8 cellular contexts compared by ENCODE assay signal in genomic region chr2:113754989-113755689, GRCh38. TPM values are rescaled to one million over a fixed set of nuclear protein-coding genes. Genes with fewer than 3 reads are reported as not detected.
DNase-seq lines count a peak whose midpoint lies in the region; ATAC-seq and TF ChIP-seq lines count a peak whose summit lies in the region.

No MANE protein-coding gene starts in this region.

- H4K20me1 ChIP-seq in KMS-11 (ENCODE audit: insufficient read depth) = no peaks in the 10 kb centered on the region

- H3K27me3 ChIP-seq in CD8-positive, alpha-beta memory T cell (ENCODE audit: insufficient read depth, low read length, poor library complexity, severe bottlenecking) = no peaks in the 10 kb centered on the region
- no peaks in the 10 kb centered on the region for H3K27me3 ChIP-seq in KMS-11 (ENCODE audit: insufficient read depth, low read depth)
- no peaks in the 10 kb centered on the region for H3K27me3 ChIP-seq in muscle layer of colon (ENCODE audit: control insufficient read depth in 1 of 2, insufficient read depth in 2 of 2, low read length in 2 of 2)

- H3K4me1 Mint-ChIP-seq in CD8-positive, alpha-beta memory T cell = peaks cover 31 to 47% (median 44%) of the 10 kb centered on the region in 3 donors
- H3K4me1 Mint-ChIP-seq in chondrocyte (ENCODE audit: low read depth) = peaks cover 64% of the 10 kb centered on the region

- 0 out of 2 replicates have a peak overlapping the region, but pooled peaks have one; percentile 18 for H2AFZ ChIP-seq in KMS-11 (ENCODE audit: low read depth)

- TF ChIP-seq CTCF in KMS-11 (conservative IDR thresholded peaks at IDR 0.05; ENCODE audit: low read depth, low read length) = no peak
- TF ChIP-seq CTCF in chondrocyte (IDR thresholded peaks at IDR 0.05) = no peak
- no peak for TF ChIP-seq CTCF in GM20000 (IDR thresholded peaks at IDR 0.05; ENCODE audit: extremely low read depth, missing control alignments)

- H3K27me3 Mint-ChIP-seq in CD8-positive, alpha-beta memory T cell = peaks cover 0 to 3% of the 10 kb centered on the region in 2 donors
- H3K27me3 Mint-ChIP-seq in chondrocyte (ENCODE audit: low read depth) = no peaks in the 10 kb centered on the region

- no peak overlapping the region for H3K27ac ChIP-seq in CD8-positive, alpha-beta memory T cell (ENCODE audit: low read depth, low read length)
- peak overlapping the region; percentile 87; the same call in 1 of the 2 replicates for H3K27ac ChIP-seq in KMS-11
- peak overlapping the region; percentile 59 for H3K27ac ChIP-seq in muscle layer of colon (ENCODE audit: low read depth, low read length)

- H3K79me2 ChIP-seq in KMS-11 (ENCODE audit: insufficient read depth, low read depth) = peaks cover 14% of the 10 kb centered on the region; the same call in 1 of the 2 replicates

- POLR2A ChIA-PET in CD8-positive, alpha-beta memory T cell (lab: Charles Lee) = interaction anchor here (1.5 kb wide), 1 partner anchor 192 kb away, joined by 3 read pairs; no protein-coding TSS in a partner anchor

- H3K9ac ChIP-seq in KMS-11 (peak overlapping the region; percentile 73; the same call in 1 of the 2 replicates), muscle layer of colon (ENCODE audit: low read length) (peak overlapping the region; percentile 91)

- peak overlapping the region; percentile 58 to 96 (median 94) for H3K27ac Mint-ChIP-seq in CD8-positive, alpha-beta memory T cell
- H3K27ac Mint-ChIP-seq in chondrocyte (ENCODE audit: unreplicated experiment) = peak overlapping the region; percentile 82

- peak overlapping the region; percentile 77 for H3K4me2 ChIP-seq in KMS-11

- no peak for DNase-seq in CD8-positive, alpha-beta memory T cell
- DNase-seq in chondrocyte (ENCODE audit: low spot score) = no peak
- no peak for DNase-seq in NCI-H1436 (lab: John Stamatoyannopoulos, UW)
- DNase-seq in GM20000 (ENCODE audit: low spot score) = no peak

- H3K4me3 ChIP-seq in CD8-positive, alpha-beta memory T cell (ENCODE audit: low read length) = peak overlapping the region; percentile 78
- H3K4me3 ChIP-seq in KMS-11 (IDR thresholded peaks at IDR 0.05; ENCODE audit: insufficient read depth, low read depth, low read length) (peak overlapping the region; percentile 56), muscle layer of colon (ENCODE audit: low read depth in 1 of 2, low read length in 2 of 2) (peak overlapping the region; percentile 85 to 88)

- H3K4me3 Mint-ChIP-seq in CD8-positive, alpha-beta memory T cell = peak overlapping the region; percentile 92 to 96 (median 95)
- H3K4me3 Mint-ChIP-seq in chondrocyte (ENCODE audit: unreplicated experiment) = peak overlapping the region; percentile 99

- CTCF ChIA-PET in CD8-positive, alpha-beta memory T cell (lab: Charles Lee) = interaction anchor here (1.1 to 2.0 kb wide), 2 partner anchors 21 to 210 kb away, joined by 3 to 6 read pairs; no protein-coding TSS in a partner anchor

- peaks cover 15% of the 10 kb centered on the region for H3K4me1 ChIP-seq in CD8-positive, alpha-beta memory T cell (ENCODE audit: insufficient read depth, low read length)
- H3K4me1 ChIP-seq in KMS-11 (ENCODE audit: low read depth, poor library complexity, severe bottlenecking) (peaks cover 9% of the 10 kb centered on the region), muscle layer of colon (ENCODE audit: insufficient read depth, low read length) (peaks cover 18% of the 10 kb centered on the region)

- H3K9me3 ChIP-seq in CD8-positive, alpha-beta memory T cell (ENCODE audit: low read length) = no peaks in the 10 kb centered on the region
- H3K9me3 ChIP-seq in muscle layer of colon (ENCODE audit: low read length) = no peaks in the 10 kb centered on the region

- H3K36me3 ChIP-seq in CD8-positive, alpha-beta memory T cell (ENCODE audit: insufficient read depth, low read length) = peaks cover 6% of the 10 kb centered on the region
- no peaks in the 10 kb centered on the region for H3K36me3 ChIP-seq in KMS-11 (ENCODE audit: insufficient read depth)
- H3K36me3 ChIP-seq in muscle layer of colon (ENCODE audit: insufficient read depth, low read length) = peaks cover 3% of the 10 kb centered on the region

- peaks cover 9 to 32% (median 9%) of the 10 kb centered on the region in 3 donors for H3K36me3 Mint-ChIP-seq in CD8-positive, alpha-beta memory T cell
- H3K36me3 Mint-ChIP-seq in chondrocyte (ENCODE audit: low read depth) = peaks cover 13% of the 10 kb centered on the region

- no peaks in the 10 kb centered on the region for H3K9me3 Mint-ChIP-seq in CD8-positive, alpha-beta memory T cell
- no peaks in the 10 kb centered on the region for H3K9me3 Mint-ChIP-seq in chondrocyte (ENCODE audit: low read depth)

- no peak for ATAC-seq in HG03565 (IDR thresholded peaks at IDR 0.05; ENCODE audit: unreplicated experiment)
- no peak for ATAC-seq in GM18861 (IDR thresholded peaks at IDR 0.05; ENCODE audit: unreplicated experiment)

RNA-seq across cellular contexts. Expression of gene SLC35F5, which starts 1.3 kb away (rescaled TPM):
- 10 to 100 TPM; 28.8 to 30.8 TPM for total RNA-seq in CD8-positive, alpha-beta memory T cell
- polyA plus RNA-seq in CD8-positive, alpha-beta memory T cell = 5.3 TPM
- 139 to 144 TPM (median 142 TPM) in 3 replicates for total RNA-seq in chondrocyte
